In genomic region chr2:232030229-232030628, GRCh38 we compare ENCODE assay signal across 13 cellular contexts.
A peak's percentile ranks its signal among the peaks of the same experiment; 100 is the strongest.
DNase-seq lines count a peak whose midpoint lies in the region; ATAC-seq and TF ChIP-seq lines count a peak whose summit lies in the region.
"Had no signal": no experiment of that assay in that cellular context is flagged by ENCODE, and none has a peak within 500 bp of the region (broad histone marks: within the 10 kb centered on the region; RNA-seq: fewer than 3 reads in every experiment).

No MANE protein-coding gene starts in this region.

- peaks cover 18% of the 10 kb centered on the region for H3K36me3 ChIP-seq in RWPE2 (ENCODE audit: low read depth)

- no peaks in the 10 kb centered on the region for H3K27me3 ChIP-seq in RWPE2 (ENCODE audit: insufficient read depth, poor library complexity, severe bottlenecking)

- peaks cover 1% of the 10 kb centered on the region for H3K9me3 ChIP-seq in RWPE2 (ENCODE audit: severe bottlenecking)

- H3K4me1 ChIP-seq in RWPE2 (ENCODE audit: insufficient read depth, poor library complexity, severe bottlenecking): no peaks in the 10 kb centered on the region

- H3K4me3 ChIP-seq in GM12875 (ENCODE audit: low read depth, low read length) (no peak overlapping the region), RWPE2 (ENCODE audit: severe bottlenecking) (no peak overlapping the region), foreskin fibroblast (ENCODE audit: low read depth in 1 of 2, low read length in 2 of 2) (no peak overlapping the region)

- no peak for ATAC-seq in RWPE2 (ENCODE audit: low read depth)
- no peak for ATAC-seq in GM21529 (IDR thresholded peaks at IDR 0.05; ENCODE audit: unreplicated experiment)

- peak; percentile 56 for TF ChIP-seq CTCF in 22Rv1 (IDR thresholded peaks at IDR 0.05)
- TF ChIP-seq CTCF in GM12875 (IDR thresholded peaks at IDR 0.05; ENCODE audit: borderline replicate concordance, insufficient read depth, low read depth, low read length): peak; percentile 21; the same call in 1 of the 2 replicates
- TF ChIP-seq CTCF in RWPE2 (IDR thresholded peaks at IDR 0.05; ENCODE audit: poor library complexity, severe bottlenecking): peak; percentile 19
- peak; percentile 10 for TF ChIP-seq CTCF in foreskin fibroblast (IDR thresholded peaks at IDR 0.05; ENCODE audit: low read depth, low read length)

- no peak overlapping the region for H3K27ac ChIP-seq in 22Rv1
- no peak overlapping the region for H3K27ac ChIP-seq in RWPE2 (ENCODE audit: poor library complexity, severe bottlenecking)

- DNase-seq in RWPE2 (ENCODE audit: low spot score) (no peak), foreskin fibroblast (no peak), superior temporal gyrus (ENCODE audit: extremely low spot score) (no peak), NCI-H2227 (lab: John Stamatoyannopoulos, UW; ENCODE audit: unreplicated experiment) (no peak)
- DNase-seq in stimulated activated CD4-positive, alpha-beta T cell treated with anti-CD3 and anti-CD28 coated beads, Interleukin-12 subunit alpha, Interleukin-12 subunit beta, amount 100 ng/mL, for 4 hours: no peak
- DNase-seq: activated CD4-positive, alpha-beta T cell treated with anti-CD3 and anti-CD28 coated beads, Interleukin-2, amount 50 U/mL, for 1 hour; activated naive CD4-positive, alpha-beta T cell; GOT3; hypothalamus; NCI-H510A had no signal
